1 cellular context compared by ENCODE assay signal in the genomic region with DNA sequence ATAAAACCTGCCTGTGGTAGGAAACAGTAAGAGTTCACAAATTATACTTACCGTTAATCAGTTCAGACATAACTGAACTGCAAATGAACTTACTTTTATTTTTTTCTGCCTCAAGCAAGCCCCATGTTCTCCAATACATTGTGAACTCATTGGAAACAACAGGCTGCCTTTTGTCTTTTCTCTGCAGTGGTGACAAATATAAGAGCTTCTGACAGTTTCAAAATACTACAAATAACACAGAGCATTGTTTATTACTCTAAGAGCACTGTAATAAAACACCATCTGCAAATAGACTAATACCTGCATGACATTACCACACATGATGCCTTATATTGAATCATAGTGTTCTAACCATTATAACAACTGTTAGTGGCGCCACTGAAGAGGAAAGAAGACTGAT.
TF ChIP-seq lines count a peak whose summit lies in the region.

No MANE protein-coding gene starts in this region.

TF ChIP-seq in HepG2, 621 proteins besides CTCF, POLR2A, EP300 and RAD21 (continued from another document):
- TF ChIP-seq, protein P1, sequence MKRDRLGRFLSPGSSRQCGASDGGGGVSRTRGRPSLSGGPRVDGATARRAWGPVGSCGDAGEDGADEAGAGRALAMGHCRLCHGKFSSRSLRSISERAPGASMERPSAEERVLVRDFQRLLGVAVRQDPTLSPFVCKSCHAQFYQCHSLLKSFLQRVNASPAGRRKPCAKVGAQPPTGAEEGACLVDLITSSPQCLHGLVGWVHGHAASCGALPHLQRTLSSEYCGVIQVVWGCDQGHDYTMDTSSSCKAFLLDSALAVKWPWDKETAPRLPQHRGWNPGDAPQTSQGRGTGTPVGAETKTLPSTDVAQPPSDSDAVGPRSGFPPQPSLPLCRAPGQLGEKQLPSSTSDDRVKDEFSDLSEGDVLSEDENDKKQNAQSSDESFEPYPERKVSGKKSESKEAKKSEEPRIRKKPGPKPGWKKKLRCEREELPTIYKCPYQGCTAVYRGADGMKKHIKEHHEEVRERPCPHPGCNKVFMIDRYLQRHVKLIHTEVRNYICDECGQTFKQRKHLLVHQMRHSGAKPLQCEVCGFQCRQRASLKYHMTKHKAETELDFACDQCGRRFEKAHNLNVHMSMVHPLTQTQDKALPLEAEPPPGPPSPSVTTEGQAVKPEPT (CRISPR knock-in tag; IDR thresholded peaks at IDR 0.05; ENCODE audit: low read depth): no peak
- TF ChIP-seq, protein P2, sequence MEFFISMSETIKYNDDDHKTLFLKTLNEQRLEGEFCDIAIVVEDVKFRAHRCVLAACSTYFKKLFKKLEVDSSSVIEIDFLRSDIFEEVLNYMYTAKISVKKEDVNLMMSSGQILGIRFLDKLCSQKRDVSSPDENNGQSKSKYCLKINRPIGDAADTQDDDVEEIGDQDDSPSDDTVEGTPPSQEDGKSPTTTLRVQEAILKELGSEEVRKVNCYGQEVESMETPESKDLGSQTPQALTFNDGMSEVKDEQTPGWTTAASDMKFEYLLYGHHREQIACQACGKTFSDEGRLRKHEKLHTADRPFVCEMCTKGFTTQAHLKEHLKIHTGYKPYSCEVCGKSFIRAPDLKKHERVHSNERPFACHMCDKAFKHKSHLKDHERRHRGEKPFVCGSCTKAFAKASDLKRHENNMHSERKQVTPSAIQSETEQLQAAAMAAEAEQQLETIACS (CRISPR knock-in tag; IDR thresholded peaks at IDR 0.05): no peak
- TF ChIP-seq, protein P3, sequence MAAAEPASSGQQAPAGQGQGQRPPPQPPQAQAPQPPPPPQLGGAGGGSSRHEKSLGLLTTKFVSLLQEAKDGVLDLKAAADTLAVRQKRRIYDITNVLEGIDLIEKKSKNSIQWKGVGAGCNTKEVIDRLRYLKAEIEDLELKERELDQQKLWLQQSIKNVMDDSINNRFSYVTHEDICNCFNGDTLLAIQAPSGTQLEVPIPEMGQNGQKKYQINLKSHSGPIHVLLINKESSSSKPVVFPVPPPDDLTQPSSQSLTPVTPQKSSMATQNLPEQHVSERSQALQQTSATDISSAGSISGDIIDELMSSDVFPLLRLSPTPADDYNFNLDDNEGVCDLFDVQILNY (CRISPR knock-in tag; conservative IDR thresholded peaks at IDR 0.05): no peak
- no peak for TF ChIP-seq MAF1 (CRISPR knock-in tag; IDR thresholded peaks at IDR 0.05; ENCODE audit: borderline replicate concordance)
- no peak for TF ChIP-seq ARNT (IDR thresholded peaks at IDR 0.05)
- TF ChIP-seq SMC3 (IDR thresholded peaks at IDR 0.05; ENCODE audit: low read length): no peak
- TF ChIP-seq TRIM24 (CRISPR knock-in tag; IDR thresholded peaks at IDR 0.05): no peak
- TF ChIP-seq ZNF670 (CRISPR knock-in tag; IDR thresholded peaks at IDR 0.05; ENCODE audit: borderline replicate concordance): no peak
- no peak for TF ChIP-seq FOXM1 (CRISPR knock-in tag; IDR thresholded peaks at IDR 0.05)
- TF ChIP-seq ZNF282 (IDR thresholded peaks at IDR 0.05; ENCODE audit: partially characterized antibody): no peak
- TF ChIP-seq KLF12 (CRISPR knock-in tag; IDR thresholded peaks at IDR 0.05; ENCODE audit: borderline replicate concordance): no peak
- TF ChIP-seq MIER2 (CRISPR knock-in tag; IDR thresholded peaks at IDR 0.05): no peak
- no peak for TF ChIP-seq CBX2 (IDR thresholded peaks at IDR 0.05; ENCODE audit: low read depth, low read length)
- no peak for TF ChIP-seq CBX2 (CRISPR knock-in tag; IDR thresholded peaks at IDR 0.05; ENCODE audit: low read depth)
